ENCODE assay signal across 9 cellular contexts in the genomic region with DNA sequence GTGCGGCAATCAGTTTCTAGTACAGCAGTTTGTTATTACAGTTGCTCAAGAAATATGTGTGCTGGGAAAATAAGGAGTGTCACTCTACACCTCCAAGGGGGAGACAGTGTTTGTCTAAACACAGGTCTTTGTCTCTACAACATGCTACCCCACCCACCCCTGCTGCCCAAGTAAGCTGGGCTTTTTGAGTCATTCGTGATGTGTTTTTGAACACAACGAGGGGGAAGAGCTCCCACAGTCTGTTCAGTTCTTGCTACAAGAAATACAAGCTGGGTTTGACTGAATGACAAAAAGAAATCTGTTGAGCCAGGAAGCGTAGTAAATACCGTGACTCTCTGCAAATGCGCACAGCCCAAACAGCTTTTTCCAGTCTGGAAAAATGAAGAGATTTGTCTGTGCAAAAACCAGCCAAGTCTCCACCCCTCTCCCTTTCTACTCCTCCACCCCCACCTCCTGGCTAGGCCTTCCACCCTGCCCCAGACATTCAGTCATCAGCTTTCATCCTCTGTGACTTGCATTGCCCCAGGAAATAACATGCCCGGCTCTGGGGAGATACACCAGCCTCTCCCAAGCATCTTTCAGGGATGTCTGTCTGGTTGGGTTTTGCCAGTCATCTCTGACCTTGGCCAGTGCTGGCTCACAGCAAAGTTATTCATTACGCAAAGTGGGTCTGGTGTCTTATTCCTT. TPM values are rescaled to one million over a fixed set of nuclear protein-coding genes. Genes with fewer than 3 reads are reported as not detected.
DNase-seq lines count a peak whose midpoint lies in the region; ATAC-seq, FAIRE-seq and TF ChIP-seq lines count a peak whose summit lies in the region.
"Had no signal": no experiment of that assay in that cellular context is flagged by ENCODE, and none has a peak within 500 bp of the region (broad histone marks: within the 10 kb centered on the region; RNA-seq: fewer than 3 reads in every experiment).

No MANE protein-coding gene starts in this region.

- 0% methylated on average over 2 of the region's 8 CpGs; no CpG with 5 or more reads in 1 of the 2 experiments for WGBS in IMR-90 (ENCODE audit: extremely low coverage in 2 of 2, insufficient read length in 1 of 2), 2 experiments
- 26 to 33% methylated on average over 8 of the region's 8 CpGs for WGBS in thyroid gland, 2 donors

- H3K9me3 ChIP-seq in IMR-90 (ENCODE audit: control insufficient read depth, insufficient read depth, low read length) (no peaks in the 10 kb centered on the region), lower lobe of right lung (no peaks in the 10 kb centered on the region), thyroid gland (no peaks in the 10 kb centered on the region)

- peak overlapping the region; percentile 58 for H4K91ac ChIP-seq in IMR-90 (ENCODE audit: insufficient read depth, low read depth, low read length)

- H3K27me3 ChIP-seq in IMR-90 (ENCODE audit: control insufficient read depth, insufficient read depth, low read length) (no peaks in the 10 kb centered on the region), lower lobe of right lung (ENCODE audit: low read depth) (no peaks in the 10 kb centered on the region), thyroid gland (no peaks in the 10 kb centered on the region)

- in situ Hi-C loops in IMR-90 (cut with MboI; ENCODE audit: low sequenced_read_pairs): no loop called here

- peak overlapping the region; percentile 4; the same call in 1 of the 2 replicates for H3K4me3 ChIP-seq in IMR-90 (ENCODE audit: insufficient read depth, low read depth, low read length)
- H3K4me3 ChIP-seq in lower lobe of right lung: no peak overlapping the region
- H3K4me3 ChIP-seq in thyroid gland (replicated peaks in 1 of 3): no peak overlapping the region

- H2AK9ac ChIP-seq in IMR-90 (replicated peaks; ENCODE audit: low read depth, low read length, poor library complexity): peak overlapping the region; percentile 53

- TF ChIP-seq RAD21 in IMR-90 (IDR thresholded peaks at IDR 0.05; ENCODE audit: low read length): no peak

- peaks cover 45% of the 10 kb centered on the region for H3K36me3 Mint-ChIP-seq in dendritic cell treated with granulocyte-macrophage colony-stimulating factor and Interleukin-4, amounts not matched to agents 40 ng/mL and 50 ng/mL, for 4 days (ENCODE audit: low read depth)

- H3K56ac ChIP-seq in IMR-90 (ENCODE audit: extremely low read depth, insufficient read depth, low read length): peak overlapping the region; percentile 30

- peak overlapping the region; percentile 26 for H4K5ac ChIP-seq in IMR-90 (ENCODE audit: low read depth, low read length)

- H3K27ac Mint-ChIP-seq in dendritic cell treated with granulocyte-macrophage colony-stimulating factor and Interleukin-4, amounts not matched to agents 40 ng/mL and 50 ng/mL, for 4 days: peak overlapping the region; percentile 16

- H3K4me1 Mint-ChIP-seq in dendritic cell treated with granulocyte-macrophage colony-stimulating factor and Interleukin-4, amounts not matched to agents 40 ng/mL and 50 ng/mL, for 4 days (ENCODE audit: low read depth): peaks cover 59% of the 10 kb centered on the region

- intact Hi-C loops in IMR-90 (cut with micrococcal nuclease): loop anchor here (2.0 kb wide), 1 partner anchor 26 kb away; a partner anchor contains a TSS
- intact Hi-C loops in dendritic cell treated with granulocyte-macrophage colony-stimulating factor and Interleukin-4, amounts not matched to agents 40 ng/mL and 50 ng/mL, for 4 days (cut with micrococcal nuclease): no loop called here
- intact Hi-C loops in lower lobe of right lung (cut with DNase I): no loop called here
- intact Hi-C loops in thyroid gland (cut with DNase I): no loop called here

- H3K14ac ChIP-seq in IMR-90 (replicated peaks; ENCODE audit: low read depth, low read length): peak overlapping the region; percentile 71

- peak overlapping the region; percentile 78 for H3K4me2 ChIP-seq in IMR-90 (ENCODE audit: low read depth, low read length)

- no peak for FAIRE-seq in frontal cortex (lab: Jason Lieb, UNC)

- peak overlapping the region; percentile 76 for H3K23ac ChIP-seq in IMR-90 (ENCODE audit: low read depth, low read length)

- CTCF ChIA-PET in IMR-90 (lab: Yijun Ruan, JAX): interaction anchor here (1.0 to 1.1 kb wide), 2 partner anchors 25 to 203 kb away, joined by 3 to 4 read pairs; a partner anchor contains a TSS

- peak; percentile 92 for ATAC-seq in IMR-90 (ENCODE audit: low read depth)
- ATAC-seq in lower lobe of right lung: peak; percentile 66 to 78
- ATAC-seq in HG02588 (IDR thresholded peaks at IDR 0.05; ENCODE audit: unreplicated experiment): no peak

- H3K27ac ChIP-seq in IMR-90 (ENCODE audit: insufficient read depth, low read length): peak overlapping the region; percentile 76; the same call in 1 of the 2 replicates
- H3K27ac ChIP-seq in lower lobe of right lung: peak overlapping the region; percentile 67
- peak overlapping the region; percentile 16 to 64 (median 56) for H3K27ac ChIP-seq in thyroid gland

- peak overlapping the region; percentile 82 for H3K4ac ChIP-seq in IMR-90 (ENCODE audit: low read depth, low read length)

- peak overlapping the region; percentile 64 for H2BK120ac ChIP-seq in IMR-90 (ENCODE audit: low read depth, low read length)

- H2BK5ac ChIP-seq in IMR-90 (ENCODE audit: low read depth, low read length, poor library complexity, severe bottlenecking): peak overlapping the region; percentile 73

- H3K9me3 Mint-ChIP-seq in dendritic cell treated with granulocyte-macrophage colony-stimulating factor and Interleukin-4, amounts not matched to agents 40 ng/mL and 50 ng/mL, for 4 days: peaks cover 4% of the 10 kb centered on the region
- H3K9me3 Mint-ChIP-seq: immature natural killer cell had no signal

- H3K4me1 ChIP-seq in IMR-90 (ENCODE audit: control insufficient read depth, insufficient read depth, low read length) (peaks cover 19% of the 10 kb centered on the region), lower lobe of right lung (peaks cover 53% of the 10 kb centered on the region), thyroid gland (peaks cover 17 to 49% of the 10 kb centered on the region in 2 donors)

- H2BK15ac ChIP-seq in IMR-90 (ENCODE audit: low read depth, low read length): no peak overlapping the region

- peak overlapping the region; percentile 14; the same call in 1 of the 2 replicates for H3K9ac ChIP-seq in IMR-90 (ENCODE audit: low read depth, low read length)

- H3K18ac ChIP-seq in IMR-90 (ENCODE audit: low read depth, low read length): peak overlapping the region; percentile 70

- POLR2A ChIA-PET in IMR-90 (lab: Charles Lee; ENCODE audit: unreplicated experiment): interaction anchor here (0.6 to 0.7 kb wide), 3 partner anchors 25 to 139 kb away, joined by 3 read pairs; no protein-coding TSS in a partner anchor

- TF ChIP-seq CTCF in IMR-90 (conservative IDR thresholded peaks at IDR 0.05; ENCODE audit: low read depth, low read length) (no peak), lower lobe of right lung (IDR thresholded peaks at IDR 0.05) (no peak), thyroid gland (IDR thresholded peaks at IDR 0.05) (no peak)

- peaks cover 13% of the 10 kb centered on the region; the same call in 1 of the 2 replicates for H4K20me1 ChIP-seq in IMR-90 (ENCODE audit: insufficient read depth, low read length)

- BruUV-seq in IMR-90 (replicated peaks; lab: Mats Ljungman, UMichigan): no TSS peak

- H2BK20ac ChIP-seq in IMR-90 (ENCODE audit: low read depth, low read length): no peak overlapping the region

- dilution Hi-C loops in IMR-90 (cut with HindIII; ENCODE audit: low sequenced_read_pairs, unreplicated experiment): no loop called here

- peak overlapping the region; percentile 68 for H2AFZ ChIP-seq in IMR-90 (replicated peaks; ENCODE audit: low read length, poor library complexity)

- TF ChIP-seq POLR2A in IMR-90 (IDR thresholded peaks at IDR 0.05; ENCODE audit: low read depth, low read length): no peak
- no peak for TF ChIP-seq POLR2A in thyroid gland (IDR thresholded peaks at IDR 0.05)

- no peak overlapping the region for H3K4me3 Mint-ChIP-seq in dendritic cell treated with granulocyte-macrophage colony-stimulating factor and Interleukin-4, amounts not matched to agents 40 ng/mL and 50 ng/mL, for 4 days
- H3K4me3 Mint-ChIP-seq: immature natural killer cell had no signal

- DNase-seq in IMR-90 (peak; percentile 89), lower lobe of right lung (no peak), thyroid gland (peak; percentile 50 to 54), frontal cortex (ENCODE audit: low spot score in 2 of 2) (no peak), D341Med (ENCODE audit: low spot score) (no peak), NCI-H2081 treated with DMSO at 0.1 percent for 48 hours (lab: John Stamatoyannopoulos, UW) (no peak)
- DNase-seq: immature natural killer cell had no signal

- peaks cover 39 to 69% of the 10 kb centered on the region in 2 experiments for H3K79me1 ChIP-seq in IMR-90 (ENCODE audit: low read depth in 1 of 2, low read length in 2 of 2)

- H3K9me1 ChIP-seq in IMR-90 (ENCODE audit: insufficient read depth, low read length): peaks cover 35% of the 10 kb centered on the region

- no peak overlapping the region for H2AK5ac ChIP-seq in IMR-90 (ENCODE audit: low read depth, low read length)

- H3K36me3 ChIP-seq in IMR-90 (ENCODE audit: control insufficient read depth, insufficient read depth, low read length): no peaks in the 10 kb centered on the region
- H3K36me3 ChIP-seq in lower lobe of right lung: no peaks in the 10 kb centered on the region
- H3K36me3 ChIP-seq in thyroid gland: no peaks in the 10 kb centered on the region

- peak overlapping the region; percentile 1 to 51; a peak in 2 of 4 replicates for H4K8ac ChIP-seq in IMR-90 (ENCODE audit: low read depth in 2 of 2, low read length in 2 of 2)

- H3K27me3 Mint-ChIP-seq in dendritic cell treated with granulocyte-macrophage colony-stimulating factor and Interleukin-4, amounts not matched to agents 40 ng/mL and 50 ng/mL, for 4 days: no peaks in the 10 kb centered on the region

TF ChIP-seq in IMR-90, 13 proteins besides CTCF, POLR2A, EP300 and RAD21 (continues in another document):
- TF ChIP-seq RFX5 (IDR thresholded peaks at IDR 0.05; ENCODE audit: low read depth, low read length): no peak
- TF ChIP-seq SMC3 (IDR thresholded peaks at IDR 0.05; ENCODE audit: low read depth, low read length): peak; percentile 15; the same call in 1 of the 2 replicates
- TF ChIP-seq BHLHE40 (IDR thresholded peaks at IDR 0.05; ENCODE audit: low read depth, low read length): peak; percentile 32; the same call in 1 of the 2 replicates

RNA-seq across cellular contexts. Expression of a gene that starts 25.7 kb away (rescaled TPM):
- total RNA-seq in IMR-90 (2012; rRNA removed) (48.8 and 61.4 TPM in 2 replicates), lower lobe of right lung (73.1 TPM), thyroid gland (100 to 1,000 TPM in 3 of 4 donors, 10 to 100 TPM in 1; 97.2 to 141 (median 108) TPM), frontal cortex (167 TPM)
- 8.4 and 9.1 TPM in 2 replicates for polyA plus RNA-seq in IMR-90 (2012; rRNA removed)
- 0.93 and 1.8 TPM in 2 replicates for polyA plus RNA-seq in IMR-90 (2012; cell fraction: cytosol; rRNA removed)
- 1.9 and 26.7 TPM in 2 replicates for polyA plus RNA-seq in IMR-90 (2012; cell fraction: nucleus; rRNA removed; ENCODE audit: low replicate concordance)

RNA-seq across cellular contexts. Expression of a gene that starts 27.8 kb away (rescaled TPM):
- 1.1 TPM in 2 replicates for total RNA-seq in IMR-90 (2012; rRNA removed)
- 0.94 and 1.2 TPM in 2 replicates for polyA plus RNA-seq in IMR-90 (2012; rRNA removed)
- 0.29 and 0.55 TPM in 2 replicates for polyA plus RNA-seq in IMR-90 (2012; cell fraction: cytosol; rRNA removed)
- 0.41 and 0.61 TPM in 2 replicates for polyA plus RNA-seq in IMR-90 (2012; cell fraction: nucleus; rRNA removed; ENCODE audit: low replicate concordance)
- total RNA-seq in lower lobe of right lung: 12.4 TPM
- total RNA-seq in thyroid gland: 1 to 10 TPM in 1 of 4 donors, under 1 TPM in 1, not detected in 2; 0.63 to 1.3 TPM
- 0.41 TPM for total RNA-seq in frontal cortex
- polyA plus RNA-seq: immature natural killer cell had no signal

Comparison
In these comparisons a context has a peak if more than half of its experiments do, and no peak if none do; other contexts are left out.
1. DNase-seq: peak in IMR-90 (single experiment) and thyroid gland (2 of 2); none in lower lobe of right lung (single experiment), frontal cortex (0 of 2), D341Med (single experiment) and NCI-H2081 treated with DMSO at 0.1 percent for 48 hours (single experiment).
2. Peak in every context shown above with its lines, with median percentiles within 50 percentile points of each other: H3K27ac ChIP-seq.